Comparison of ENCODE assay signal across 16 cellular contexts in the genomic region with DNA sequence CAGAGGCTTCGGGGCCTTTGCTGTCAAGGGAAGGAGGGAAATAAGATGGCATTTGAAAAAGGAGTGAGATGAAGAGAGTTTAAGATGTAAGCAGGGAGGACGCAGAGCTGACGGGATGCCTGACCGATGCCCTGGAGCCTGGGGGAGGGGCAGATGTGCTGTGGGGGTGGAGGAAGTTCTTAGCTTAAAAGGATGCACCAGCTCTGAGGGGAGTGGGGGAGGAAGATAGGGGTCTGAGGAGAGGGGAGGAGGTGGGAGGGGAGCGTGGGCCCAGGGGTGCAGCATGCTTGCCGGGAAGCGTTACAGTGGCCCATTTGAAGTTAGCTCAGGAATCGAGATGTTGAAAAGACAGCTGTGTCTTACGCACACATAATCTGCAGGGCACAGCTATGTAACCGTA.
"Had no signal": no experiment of that assay in that cellular context is flagged by ENCODE, and none has a peak within 500 bp of the region (broad histone marks: within the 10 kb centered on the region; RNA-seq: fewer than 3 reads in every experiment).

No MANE protein-coding gene starts in this region.

- DNase-seq: activated CD4-positive, alpha-beta memory T cell treated with anti-CD3 and anti-CD28 coated beads, Interleukin-2, amount 10 ng/mL, durations not matched to agents 7 days and 5 days; activated CD4-positive, CD25-positive, alpha-beta regulatory T cell treated with anti-CD3 and anti-CD28 coated beads, Interleukin-2, amount 50 U/mL, for 72 hours; activated naive CD4-positive, alpha-beta T cell treated with Interleukin-2 at 50 U/mL for 16 hours; activated naive CD8-positive, alpha-beta T cell treated with anti-CD3 and anti-CD28 coated beads, Interleukin-2, amount 50 U/mL, for 24 hours; effector memory CD4-positive, alpha-beta T cell; hippocampal formation; lower lobe of right lung; naive thymus-derived CD4-positive, alpha-beta T cell; sigmoid colon; stimulated activated CD4-positive, alpha-beta T cell treated with anti-CD3 and anti-CD28 coated beads, Interleukin-12 subunit alpha, Interleukin-12 subunit beta, amount 100 ng/mL, for 4 hours had no signal

- H3K27ac ChIP-seq: coronary artery, lower lobe of right lung, prostate gland, sigmoid colon, thoracic aorta had no signal

- H3K27ac Mint-ChIP-seq: activated CD4-positive, alpha-beta memory T cell treated with anti-CD3 and anti-CD28 coated beads, Interleukin-2, amount 10 ng/mL, durations not matched to agents 7 days and 5 days; activated T-helper 1 cell treated with anti-CD3 and anti-CD28 coated beads, Interleukin-12 subunit alpha, Interleukin-12 subunit beta, Interleukin-2, Interleukin-4 antibody, amounts not matched to agents 30 ng/mL and 10 ng/mL and 1 ng/mL, durations not matched to agents 14 hours and 24 hours and 36 hours; naive thymus-derived CD4-positive, alpha-beta T cell; stimulated activated naive CD8-positive, alpha-beta T cell treated with anti-CD3 and anti-CD28 coated beads, Interleukin-15, Interleukin-2, amounts not matched to agents 100 ng/mL and 50 ng/mL, for 24 hours had no signal

- H3K4me3 ChIP-seq: coronary artery, lower lobe of right lung, prostate gland, sigmoid colon, thoracic aorta, uterus had no signal

- H3K36me3 Mint-ChIP-seq: naive thymus-derived CD4-positive, alpha-beta T cell had no signal

- H3K4me1 ChIP-seq: prostate gland, uterus had no signal

- H3K36me3 ChIP-seq: lower lobe of right lung, prostate gland, sigmoid colon, thoracic aorta, uterus had no signal

- H3K27me3 ChIP-seq: sigmoid colon, uterus had no signal

- H3K9me3 Mint-ChIP-seq: activated CD4-positive, alpha-beta memory T cell treated with anti-CD3 and anti-CD28 coated beads, Interleukin-2, amount 10 ng/mL, durations not matched to agents 7 days and 5 days had no signal

- H3K4me3 Mint-ChIP-seq: activated CD4-positive, alpha-beta memory T cell treated with anti-CD3 and anti-CD28 coated beads, Interleukin-2, amount 10 ng/mL, durations not matched to agents 7 days and 5 days; activated naive CD8-positive, alpha-beta T cell treated with anti-CD3 and anti-CD28 coated beads, Interleukin-2, amount 50 U/mL, for 24 hours; activated T-helper 1 cell treated with anti-CD3 and anti-CD28 coated beads, Interleukin-12 subunit alpha, Interleukin-12 subunit beta, Interleukin-2, Interleukin-4 antibody, amounts not matched to agents 30 ng/mL and 10 ng/mL and 1 ng/mL, durations not matched to agents 14 hours and 24 hours and 36 hours; naive thymus-derived CD4-positive, alpha-beta T cell; stimulated activated naive CD8-positive, alpha-beta T cell treated with anti-CD3 and anti-CD28 coated beads, Interleukin-15, Interleukin-2, amounts not matched to agents 100 ng/mL and 50 ng/mL, for 24 hours had no signal

- H3K27me3 Mint-ChIP-seq: activated naive CD8-positive, alpha-beta T cell treated with anti-CD3 and anti-CD28 coated beads, Interleukin-2, amount 50 U/mL, for 24 hours; stimulated activated naive CD8-positive, alpha-beta T cell treated with anti-CD3 and anti-CD28 coated beads, Interleukin-15, Interleukin-2, amounts not matched to agents 100 ng/mL and 50 ng/mL, for 24 hours had no signal

- H3K4me1 Mint-ChIP-seq: activated CD4-positive, alpha-beta memory T cell treated with anti-CD3 and anti-CD28 coated beads, Interleukin-2, amount 10 ng/mL, durations not matched to agents 7 days and 5 days had no signal

- H3K9me3 ChIP-seq: lower lobe of right lung, prostate gland, sigmoid colon, thoracic aorta, uterus had no signal

- ATAC-seq: activated naive CD8-positive, alpha-beta T cell treated with anti-CD3 and anti-CD28 coated beads, Interleukin-2, amount 50 U/mL, for 24 hours; lower lobe of right lung; naive thymus-derived CD4-positive, alpha-beta T cell had no signal
